Comparison of ENCODE assay signal across 7 cellular contexts in genomic region chr11:4610258-4610935, GRCh38. TPM values are rescaled to one million over a fixed set of nuclear protein-coding genes. Genes with fewer than 3 reads are reported as not detected.
DNase-seq lines count a peak whose midpoint lies in the region; ATAC-seq and FAIRE-seq lines count a peak whose summit lies in the region.
"Had no signal": no experiment of that assay in that cellular context is flagged by ENCODE, and none has a peak within 500 bp of the region (broad histone marks: within the 10 kb centered on the region; RNA-seq: fewer than 3 reads in every experiment).

No MANE protein-coding gene starts in this region.

- H3K4me1 ChIP-seq in small intestine (ENCODE audit: control insufficient read depth in 2 of 2, insufficient read depth in 1 of 2, low read depth in 1 of 2, low read length in 1 of 2): peaks cover 4 to 12% of the 10 kb centered on the region in 2 donors

- H3K4me1 Mint-ChIP-seq in activated CD4-positive, alpha-beta T cell treated with anti-CD3 and anti-CD28 coated beads, Interleukin-2, amount 10 ng/mL, durations not matched to agents 24 days and 14 days: peaks cover 30% of the 10 kb centered on the region
- peaks cover 37% of the 10 kb centered on the region for H3K4me1 Mint-ChIP-seq in activated naive CD8-positive, alpha-beta T cell treated with anti-CD3 and anti-CD28 coated beads for 36 hours

- H3K9me3 Mint-ChIP-seq in activated CD4-positive, alpha-beta T cell treated with anti-CD3 and anti-CD28 coated beads, Interleukin-2, amount 10 ng/mL, durations not matched to agents 24 days and 14 days: peaks cover 10% of the 10 kb centered on the region
- no peaks in the 10 kb centered on the region for H3K9me3 Mint-ChIP-seq in activated naive CD8-positive, alpha-beta T cell treated with anti-CD3 and anti-CD28 coated beads for 36 hours

- H3K27me3 Mint-ChIP-seq in activated CD4-positive, alpha-beta T cell treated with anti-CD3 and anti-CD28 coated beads, Interleukin-2, amount 10 ng/mL, durations not matched to agents 24 days and 14 days: peaks cover 5% of the 10 kb centered on the region
- H3K27me3 Mint-ChIP-seq in activated naive CD8-positive, alpha-beta T cell treated with anti-CD3 and anti-CD28 coated beads for 36 hours: no peaks in the 10 kb centered on the region

- no peaks in the 10 kb centered on the region for H3K9me3 ChIP-seq in small intestine (ENCODE audit: control insufficient read depth, low read depth)

- 26 to 41% (median 28%) methylated on average over 3 of the region's 3 CpGs for WGBS in small intestine, 3 donors

- H3K36me3 Mint-ChIP-seq in activated CD4-positive, alpha-beta T cell treated with anti-CD3 and anti-CD28 coated beads, Interleukin-2, amount 10 ng/mL, durations not matched to agents 24 days and 14 days (ENCODE audit: low read depth): peaks cover 3% of the 10 kb centered on the region
- H3K36me3 Mint-ChIP-seq in activated naive CD8-positive, alpha-beta T cell treated with anti-CD3 and anti-CD28 coated beads for 36 hours: no peaks in the 10 kb centered on the region

- ATAC-seq in HG02798 (IDR thresholded peaks at IDR 0.05; ENCODE audit: poor library complexity, unreplicated experiment) (no peak), HG02759 (IDR thresholded peaks at IDR 0.05; ENCODE audit: unreplicated experiment) (no peak)

- H3K4me3 ChIP-seq in small intestine (ENCODE audit: low read depth in 1 of 2, low read length in 2 of 2): no peak overlapping the region

- no peaks in the 10 kb centered on the region for H3K27me3 ChIP-seq in small intestine (ENCODE audit: control insufficient read depth in 2 of 2, insufficient read depth in 2 of 2, low read length in 2 of 2)

- no peak overlapping the region for H3K27ac ChIP-seq in small intestine (ENCODE audit: low read depth in 1 of 2, low read length in 1 of 2)

- no peaks in the 10 kb centered on the region for H3K36me3 ChIP-seq in small intestine (ENCODE audit: control insufficient read depth in 2 of 2, insufficient read depth in 2 of 2, low read length in 2 of 2)

- peak overlapping the region; percentile 64 for H3K4me3 Mint-ChIP-seq in activated CD4-positive, alpha-beta T cell treated with anti-CD3 and anti-CD28 coated beads, Interleukin-2, amount 10 ng/mL, durations not matched to agents 24 days and 14 days
- peak overlapping the region; percentile 64 for H3K4me3 Mint-ChIP-seq in activated naive CD8-positive, alpha-beta T cell treated with anti-CD3 and anti-CD28 coated beads for 36 hours

- peak overlapping the region; percentile 58 for H3K27ac Mint-ChIP-seq in activated CD4-positive, alpha-beta T cell treated with anti-CD3 and anti-CD28 coated beads, Interleukin-2, amount 10 ng/mL, durations not matched to agents 24 days and 14 days
- H3K27ac Mint-ChIP-seq in activated naive CD8-positive, alpha-beta T cell treated with anti-CD3 and anti-CD28 coated beads for 36 hours: peak overlapping the region; percentile 76

- intact Hi-C loops in activated CD4-positive, alpha-beta T cell treated with anti-CD3 and anti-CD28 coated beads, Interleukin-2, amount 10 ng/mL, durations not matched to agents 24 days and 14 days (cut with micrococcal nuclease): no loop called here

- no peak for FAIRE-seq in small intestine (lab: Jason Lieb, UNC)
- FAIRE-seq: HTR-8/SVneo had no signal

- peak; percentile 64 for DNase-seq in activated CD4-positive, alpha-beta T cell treated with anti-CD3 and anti-CD28 coated beads, Interleukin-2, amount 10 ng/mL, durations not matched to agents 24 days and 14 days
- DNase-seq in activated CD4-positive, alpha-beta T cell treated with anti-CD3 and anti-CD28 coated beads for 4 hours: no peak
- DNase-seq in activated naive CD8-positive, alpha-beta T cell treated with anti-CD3 and anti-CD28 coated beads for 36 hours: peak; percentile 11
- DNase-seq in small intestine: peak; percentile 19

RNA-seq across cellular contexts. Expression of gene TRIM68, which starts 2.4 kb away (rescaled TPM):
- 8.7 and 11.3 TPM in 2 replicates for total RNA-seq in activated CD4-positive, alpha-beta T cell treated with anti-CD3 and anti-CD28 coated beads, Interleukin-2, amount 10 ng/mL, durations not matched to agents 24 days and 14 days
- 10 to 100 TPM; 11.1 to 12.0 TPM for total RNA-seq in activated naive CD8-positive, alpha-beta T cell treated with anti-CD3 and anti-CD28 coated beads for 36 hours
- 10 to 100 TPM in 2 of 3 donors, 1 to 10 TPM in 1; 8.4 to 10.9 (median 10.3) TPM for polyA plus RNA-seq in small intestine

RNA-seq across cellular contexts. Expression of gene OR52I1, which starts 16.6 kb away (rescaled TPM):
- not detected in 2 replicates for total RNA-seq in activated CD4-positive, alpha-beta T cell treated with anti-CD3 and anti-CD28 coated beads, Interleukin-2, amount 10 ng/mL, durations not matched to agents 24 days and 14 days
- not detected for total RNA-seq in activated naive CD8-positive, alpha-beta T cell treated with anti-CD3 and anti-CD28 coated beads for 36 hours
- polyA plus RNA-seq in small intestine: not detected

RNA-seq across cellular contexts. Expression of gene OR51D1, which starts 26.9 kb away (rescaled TPM):
- not detected in 2 replicates for total RNA-seq in activated CD4-positive, alpha-beta T cell treated with anti-CD3 and anti-CD28 coated beads, Interleukin-2, amount 10 ng/mL, durations not matched to agents 24 days and 14 days
- total RNA-seq in activated naive CD8-positive, alpha-beta T cell treated with anti-CD3 and anti-CD28 coated beads for 36 hours: not detected
- not detected for polyA plus RNA-seq in small intestine

RNA-seq across cellular contexts. Expression of gene OR52I2, which starts 28.9 kb away (rescaled TPM):
- total RNA-seq in activated CD4-positive, alpha-beta T cell treated with anti-CD3 and anti-CD28 coated beads, Interleukin-2, amount 10 ng/mL, durations not matched to agents 24 days and 14 days: not detected in 2 replicates
- not detected for total RNA-seq in activated naive CD8-positive, alpha-beta T cell treated with anti-CD3 and anti-CD28 coated beads for 36 hours
- polyA plus RNA-seq in small intestine: not detected

RNA-seq across cellular contexts. Expression of gene OR51E1, which starts 33.4 kb away (rescaled TPM):
- not detected in 2 replicates for total RNA-seq in activated CD4-positive, alpha-beta T cell treated with anti-CD3 and anti-CD28 coated beads, Interleukin-2, amount 10 ng/mL, durations not matched to agents 24 days and 14 days
- not detected for total RNA-seq in activated naive CD8-positive, alpha-beta T cell treated with anti-CD3 and anti-CD28 coated beads for 36 hours
- polyA plus RNA-seq in small intestine: 1 to 10 TPM in 1 of 3 donors, not detected in 2; 1.1 TPM

Comparison
In these comparisons a context has a peak if more than half of its experiments do, and no peak if none do; other contexts are left out.
1. DNase-seq: peak in activated CD4-positive, alpha-beta T cell treated with anti-CD3 and anti-CD28 coated beads, Interleukin-2, amount 10 ng/mL, durations not matched to agents 24 days and 14 days (single experiment), activated naive CD8-positive, alpha-beta T cell treated with anti-CD3 and anti-CD28 coated beads for 36 hours (single experiment) and small intestine (single experiment); none in activated CD4-positive, alpha-beta T cell treated with anti-CD3 and anti-CD28 coated beads for 4 hours (0 of 2).